1 cellular context compared by ENCODE assay signal in the genomic region with DNA sequence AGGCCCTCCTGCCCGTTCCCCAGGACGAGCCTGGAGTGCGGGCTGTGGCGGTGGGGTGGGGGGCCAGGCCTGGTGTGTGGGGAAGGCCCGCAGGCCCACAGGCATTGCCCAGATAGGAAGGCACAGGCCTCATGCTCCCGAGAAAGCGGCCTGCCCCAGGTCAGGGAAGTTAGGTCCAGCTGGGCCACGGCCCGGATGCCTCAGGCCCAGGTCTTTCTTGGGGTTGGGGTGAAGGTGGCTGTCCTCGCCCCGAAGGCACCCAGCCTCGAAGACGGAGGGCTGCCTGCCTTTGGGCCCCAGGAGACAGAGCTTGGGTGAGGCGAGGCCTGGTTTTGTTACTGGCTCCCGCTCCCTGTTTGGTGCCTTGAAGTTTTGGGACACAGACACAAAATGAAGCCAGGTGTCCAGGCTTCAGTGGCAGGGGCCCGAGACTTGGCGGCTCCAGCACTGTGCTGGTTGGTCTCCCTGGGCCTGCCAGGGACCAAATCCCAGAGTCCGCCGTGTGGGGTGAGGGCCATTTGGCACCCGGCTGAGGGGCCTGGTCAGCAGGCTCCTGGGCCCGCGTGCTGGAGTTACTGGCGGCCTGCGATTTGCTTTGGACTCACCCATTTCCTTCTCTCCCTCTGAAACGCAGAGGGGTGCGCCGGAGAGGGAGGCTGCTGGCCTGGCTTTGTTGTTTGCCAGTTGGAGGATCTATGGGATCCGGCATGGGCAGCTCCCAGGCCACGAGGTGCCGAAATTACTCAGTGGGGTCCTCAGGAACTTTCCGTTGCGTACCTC.
TF ChIP-seq lines count a peak whose summit lies in the region.

No MANE protein-coding gene starts in this region.

TF ChIP-seq in HepG2, 621 proteins besides CTCF, POLR2A, EP300 and RAD21 (continued from another document and continues in another):
- TF ChIP-seq, protein P1, sequence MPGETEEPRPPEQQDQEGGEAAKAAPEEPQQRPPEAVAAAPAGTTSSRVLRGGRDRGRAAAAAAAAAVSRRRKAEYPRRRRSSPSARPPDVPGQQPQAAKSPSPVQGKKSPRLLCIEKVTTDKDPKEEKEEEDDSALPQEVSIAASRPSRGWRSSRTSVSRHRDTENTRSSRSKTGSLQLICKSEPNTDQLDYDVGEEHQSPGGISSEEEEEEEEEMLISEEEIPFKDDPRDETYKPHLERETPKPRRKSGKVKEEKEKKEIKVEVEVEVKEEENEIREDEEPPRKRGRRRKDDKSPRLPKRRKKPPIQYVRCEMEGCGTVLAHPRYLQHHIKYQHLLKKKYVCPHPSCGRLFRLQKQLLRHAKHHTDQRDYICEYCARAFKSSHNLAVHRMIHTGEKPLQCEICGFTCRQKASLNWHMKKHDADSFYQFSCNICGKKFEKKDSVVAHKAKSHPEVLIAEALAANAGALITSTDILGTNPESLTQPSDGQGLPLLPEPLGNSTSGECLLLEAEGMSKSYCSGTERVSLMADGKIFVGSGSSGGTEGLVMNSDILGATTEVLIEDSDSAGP (CRISPR knock-in tag; IDR thresholded peaks at IDR 0.05; ENCODE audit: borderline replicate concordance) = 0 out of 2 replicates have a peak, but pooled peaks have one; percentile 3
- TF ChIP-seq, protein P2, sequence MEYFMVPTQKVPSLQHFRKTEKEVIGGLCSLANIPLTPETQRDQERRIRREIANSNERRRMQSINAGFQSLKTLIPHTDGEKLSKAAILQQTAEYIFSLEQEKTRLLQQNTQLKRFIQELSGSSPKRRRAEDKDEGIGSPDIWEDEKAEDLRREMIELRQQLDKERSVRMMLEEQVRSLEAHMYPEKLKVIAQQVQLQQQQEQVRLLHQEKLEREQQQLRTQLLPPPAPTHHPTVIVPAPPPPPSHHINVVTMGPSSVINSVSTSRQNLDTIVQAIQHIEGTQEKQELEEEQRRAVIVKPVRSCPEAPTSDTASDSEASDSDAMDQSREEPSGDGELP (IDR thresholded peaks at IDR 0.05; ENCODE audit: borderline replicate concordance, low read depth) = no peak
- TF ChIP-seq, protein P3, sequence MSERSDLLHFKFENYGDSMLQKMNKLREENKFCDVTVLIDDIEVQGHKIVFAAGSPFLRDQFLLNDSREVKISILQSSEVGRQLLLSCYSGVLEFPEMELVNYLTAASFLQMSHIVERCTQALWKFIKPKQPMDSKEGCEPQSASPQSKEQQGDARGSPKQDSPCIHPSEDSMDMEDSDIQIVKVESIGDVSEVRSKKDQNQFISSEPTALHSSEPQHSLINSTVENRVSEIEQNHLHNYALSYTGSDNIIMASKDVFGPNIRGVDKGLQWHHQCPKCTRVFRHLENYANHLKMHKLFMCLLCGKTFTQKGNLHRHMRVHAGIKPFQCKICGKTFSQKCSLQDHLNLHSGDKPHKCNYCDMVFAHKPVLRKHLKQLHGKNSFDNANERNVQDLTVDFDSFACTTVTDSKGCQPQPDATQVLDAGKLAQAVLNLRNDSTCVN (CRISPR knock-in tag; IDR thresholded peaks at IDR 0.05; ENCODE audit: borderline replicate concordance) = no peak
- TF ChIP-seq ZNF350 (CRISPR knock-in tag; IDR thresholded peaks at IDR 0.05; ENCODE audit: borderline replicate concordance, low read depth) (no peak), ZNF367 (CRISPR knock-in tag; IDR thresholded peaks at IDR 0.05; ENCODE audit: borderline replicate concordance) (no peak), ZNF383 (CRISPR knock-in tag; IDR thresholded peaks at IDR 0.05; ENCODE audit: borderline replicate concordance) (no peak), NFIC (IDR thresholded peaks at IDR 0.05; ENCODE audit: low read length) (no peak), CCAR2 (optimal IDR thresholded peaks at IDR 0.05; ENCODE audit: low read depth, low read length) (no peak), ZNF331 (CRISPR knock-in tag; IDR thresholded peaks at IDR 0.05) (no peak), SMYD3 (CRISPR knock-in tag; IDR thresholded peaks at IDR 0.05) (no peak), PRPF4 (IDR thresholded peaks at IDR 0.05; ENCODE audit: low read depth, low read length, poor library complexity, severe bottlenecking) (no peak), MBD4 (IDR thresholded peaks at IDR 0.05; ENCODE audit: borderline replicate concordance, low read length) (no peak), PHF21A (CRISPR knock-in tag; IDR thresholded peaks at IDR 0.05) (no peak; the same call in 1 of the 2 replicates), SMC3 (IDR thresholded peaks at IDR 0.05; ENCODE audit: low read length) (no peak), SP1 (IDR thresholded peaks at IDR 0.05) (no peak), SP1 (CRISPR knock-in tag; IDR thresholded peaks at IDR 0.05) (no peak), NFKB2 (CRISPR knock-in tag; IDR thresholded peaks at IDR 0.05; ENCODE audit: borderline replicate concordance) (peak; percentile 54; the same call in 1 of the 2 replicates), ZNF333 (CRISPR knock-in tag; IDR thresholded peaks at IDR 0.05; ENCODE audit: borderline replicate concordance) (no peak), ZNF343 (CRISPR knock-in tag; IDR thresholded peaks at IDR 0.05) (no peak), SCMH1 (CRISPR knock-in tag; IDR thresholded peaks at IDR 0.05; ENCODE audit: borderline replicate concordance) (no peak), ZC3H13 (CRISPR knock-in tag; IDR thresholded peaks at IDR 0.05) (no peak), TCF7L2 (IDR thresholded peaks at IDR 0.05; ENCODE audit: low read depth, low read length) (no peak), HNRNPK (IDR thresholded peaks at IDR 0.05; ENCODE audit: low read depth, low read length, poor library complexity, severe bottlenecking) (no peak), ZNF569 (CRISPR knock-in tag; IDR thresholded peaks at IDR 0.05; ENCODE audit: borderline replicate concordance) (no peak), ZNF839 (CRISPR knock-in tag; IDR thresholded peaks at IDR 0.05; ENCODE audit: borderline replicate concordance) (no peak), AGO2 (optimal IDR thresholded peaks at IDR 0.05; ENCODE audit: low read depth, low read length) (peak; percentile 3), ZNF17 (CRISPR knock-in tag; IDR thresholded peaks at IDR 0.05) (0 out of 2 replicates have a peak, but pooled peaks have one; percentile 31), NFE2L1 (CRISPR knock-in tag; IDR thresholded peaks at IDR 0.05; ENCODE audit: borderline replicate concordance) (0 out of 2 replicates have a peak, but pooled peaks have one; percentile 26)
- TF ChIP-seq, protein P4, sequence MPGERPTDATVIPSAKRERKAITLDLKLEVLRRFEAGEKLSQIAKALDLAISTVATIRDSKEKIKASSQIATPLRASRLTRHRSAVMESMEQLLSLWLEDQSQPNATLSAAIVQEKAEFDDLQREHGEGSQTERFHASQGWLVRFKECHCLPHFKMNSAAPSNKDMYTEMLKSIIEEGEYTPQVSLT (CRISPR knock-in tag; IDR thresholded peaks at IDR 0.05; ENCODE audit: borderline replicate concordance, low read depth) = no peak
- TF ChIP-seq, protein P5, sequence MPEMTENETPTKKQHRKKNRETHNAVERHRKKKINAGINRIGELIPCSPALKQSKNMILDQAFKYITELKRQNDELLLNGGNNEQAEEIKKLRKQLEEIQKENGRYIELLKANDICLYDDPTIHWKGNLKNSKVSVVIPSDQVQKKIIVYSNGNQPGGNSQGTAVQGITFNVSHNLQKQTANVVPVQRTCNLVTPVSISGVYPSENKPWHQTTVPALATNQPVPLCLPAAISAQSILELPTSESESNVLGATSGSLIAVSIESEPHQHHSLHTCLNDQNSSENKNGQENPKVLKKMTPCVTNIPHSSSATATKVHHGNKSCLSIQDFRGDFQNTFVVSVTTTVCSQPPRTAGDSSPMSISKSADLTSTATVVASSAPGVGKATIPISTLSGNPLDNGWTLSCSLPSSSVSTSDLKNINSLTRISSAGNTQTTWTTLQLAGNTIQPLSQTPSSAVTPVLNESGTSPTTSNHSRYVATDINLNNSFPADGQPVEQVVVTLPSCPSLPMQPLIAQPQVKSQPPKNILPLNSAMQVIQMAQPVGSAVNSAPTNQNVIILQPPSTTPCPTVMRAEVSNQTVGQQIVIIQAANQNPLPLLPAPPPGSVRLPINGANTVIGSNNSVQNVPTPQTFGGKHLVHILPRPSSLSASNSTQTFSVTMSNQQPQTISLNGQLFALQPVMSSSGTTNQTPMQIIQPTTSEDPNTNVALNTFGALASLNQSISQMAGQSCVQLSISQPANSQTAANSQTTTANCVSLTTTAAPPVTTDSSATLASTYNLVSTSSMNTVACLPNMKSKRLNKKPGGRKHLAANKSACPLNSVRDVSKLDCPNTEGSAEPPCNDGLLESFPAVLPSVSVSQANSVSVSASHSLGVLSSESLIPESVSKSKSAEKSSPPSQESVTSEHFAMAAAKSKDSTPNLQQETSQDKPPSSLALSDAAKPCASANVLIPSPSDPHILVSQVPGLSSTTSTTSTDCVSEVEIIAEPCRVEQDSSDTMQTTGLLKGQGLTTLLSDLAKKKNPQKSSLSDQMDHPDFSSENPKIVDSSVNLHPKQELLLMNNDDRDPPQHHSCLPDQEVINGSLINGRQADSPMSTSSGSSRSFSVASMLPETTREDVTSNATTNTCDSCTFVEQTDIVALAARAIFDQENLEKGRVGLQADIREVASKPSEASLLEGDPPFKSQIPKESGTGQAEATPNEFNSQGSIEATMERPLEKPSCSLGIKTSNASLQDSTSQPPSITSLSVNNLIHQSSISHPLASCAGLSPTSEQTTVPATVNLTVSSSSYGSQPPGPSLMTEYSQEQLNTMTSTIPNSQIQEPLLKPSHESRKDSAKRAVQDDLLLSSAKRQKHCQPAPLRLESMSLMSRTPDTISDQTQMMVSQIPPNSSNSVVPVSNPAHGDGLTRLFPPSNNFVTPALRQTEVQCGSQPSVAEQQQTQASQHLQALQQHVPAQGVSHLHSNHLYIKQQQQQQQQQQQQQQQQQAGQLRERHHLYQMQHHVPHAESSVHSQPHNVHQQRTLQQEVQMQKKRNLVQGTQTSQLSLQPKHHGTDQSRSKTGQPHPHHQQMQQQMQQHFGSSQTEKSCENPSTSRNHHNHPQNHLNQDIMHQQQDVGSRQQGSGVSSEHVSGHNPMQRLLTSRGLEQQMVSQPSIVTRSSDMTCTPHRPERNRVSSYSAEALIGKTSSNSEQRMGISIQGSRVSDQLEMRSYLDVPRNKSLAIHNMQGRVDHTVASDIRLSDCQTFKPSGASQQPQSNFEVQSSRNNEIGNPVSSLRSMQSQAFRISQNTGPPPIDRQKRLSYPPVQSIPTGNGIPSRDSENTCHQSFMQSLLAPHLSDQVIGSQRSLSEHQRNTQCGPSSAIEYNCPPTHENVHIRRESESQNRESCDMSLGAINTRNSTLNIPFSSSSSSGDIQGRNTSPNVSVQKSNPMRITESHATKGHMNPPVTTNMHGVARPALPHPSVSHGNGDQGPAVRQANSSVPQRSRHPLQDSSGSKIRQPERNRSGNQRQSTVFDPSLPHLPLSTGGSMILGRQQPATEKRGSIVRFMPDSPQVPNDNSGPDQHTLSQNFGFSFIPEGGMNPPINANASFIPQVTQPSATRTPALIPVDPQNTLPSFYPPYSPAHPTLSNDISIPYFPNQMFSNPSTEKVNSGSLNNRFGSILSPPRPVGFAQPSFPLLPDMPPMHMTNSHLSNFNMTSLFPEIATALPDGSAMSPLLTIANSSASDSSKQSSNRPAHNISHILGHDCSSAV (CRISPR knock-in tag; IDR thresholded peaks at IDR 0.05; ENCODE audit: borderline replicate concordance) = no peak
- TF ChIP-seq, protein P6, sequence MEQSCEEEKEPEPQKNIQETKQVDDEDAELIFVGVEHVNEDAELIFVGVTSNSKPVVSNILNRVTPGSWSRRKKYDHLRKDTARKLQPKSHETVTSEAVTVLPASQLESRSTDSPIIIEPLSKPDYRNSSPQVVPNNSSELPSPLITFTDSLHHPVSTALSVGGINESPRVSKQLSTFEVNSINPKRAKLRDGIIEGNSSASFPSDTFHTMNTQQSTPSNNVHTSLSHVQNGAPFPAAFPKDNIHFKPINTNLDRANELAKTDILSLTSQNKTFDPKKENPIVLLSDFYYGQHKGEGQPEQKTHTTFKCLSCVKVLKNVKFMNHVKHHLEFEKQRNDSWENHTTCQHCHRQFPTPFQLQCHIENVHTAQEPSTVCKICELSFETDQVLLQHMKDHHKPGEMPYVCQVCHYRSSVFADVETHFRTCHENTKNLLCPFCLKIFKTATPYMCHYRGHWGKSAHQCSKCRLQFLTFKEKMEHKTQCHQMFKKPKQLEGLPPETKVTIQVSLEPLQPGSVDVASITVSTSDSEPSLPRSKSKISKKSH (CRISPR knock-in tag; IDR thresholded peaks at IDR 0.05; ENCODE audit: borderline replicate concordance) = no peak
- TF ChIP-seq, protein P7, sequence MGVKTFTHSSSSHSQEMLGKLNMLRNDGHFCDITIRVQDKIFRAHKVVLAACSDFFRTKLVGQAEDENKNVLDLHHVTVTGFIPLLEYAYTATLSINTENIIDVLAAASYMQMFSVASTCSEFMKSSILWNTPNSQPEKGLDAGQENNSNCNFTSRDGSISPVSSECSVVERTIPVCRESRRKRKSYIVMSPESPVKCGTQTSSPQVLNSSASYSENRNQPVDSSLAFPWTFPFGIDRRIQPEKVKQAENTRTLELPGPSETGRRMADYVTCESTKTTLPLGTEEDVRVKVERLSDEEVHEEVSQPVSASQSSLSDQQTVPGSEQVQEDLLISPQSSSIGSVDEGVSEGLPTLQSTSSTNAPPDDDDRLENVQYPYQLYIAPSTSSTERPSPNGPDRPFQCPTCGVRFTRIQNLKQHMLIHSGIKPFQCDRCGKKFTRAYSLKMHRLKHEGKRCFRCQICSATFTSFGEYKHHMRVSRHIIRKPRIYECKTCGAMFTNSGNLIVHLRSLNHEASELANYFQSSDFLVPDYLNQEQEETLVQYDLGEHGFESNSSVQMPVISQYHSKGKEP (CRISPR knock-in tag; IDR thresholded peaks at IDR 0.05) = no peak
- TF ChIP-seq, protein P8, sequence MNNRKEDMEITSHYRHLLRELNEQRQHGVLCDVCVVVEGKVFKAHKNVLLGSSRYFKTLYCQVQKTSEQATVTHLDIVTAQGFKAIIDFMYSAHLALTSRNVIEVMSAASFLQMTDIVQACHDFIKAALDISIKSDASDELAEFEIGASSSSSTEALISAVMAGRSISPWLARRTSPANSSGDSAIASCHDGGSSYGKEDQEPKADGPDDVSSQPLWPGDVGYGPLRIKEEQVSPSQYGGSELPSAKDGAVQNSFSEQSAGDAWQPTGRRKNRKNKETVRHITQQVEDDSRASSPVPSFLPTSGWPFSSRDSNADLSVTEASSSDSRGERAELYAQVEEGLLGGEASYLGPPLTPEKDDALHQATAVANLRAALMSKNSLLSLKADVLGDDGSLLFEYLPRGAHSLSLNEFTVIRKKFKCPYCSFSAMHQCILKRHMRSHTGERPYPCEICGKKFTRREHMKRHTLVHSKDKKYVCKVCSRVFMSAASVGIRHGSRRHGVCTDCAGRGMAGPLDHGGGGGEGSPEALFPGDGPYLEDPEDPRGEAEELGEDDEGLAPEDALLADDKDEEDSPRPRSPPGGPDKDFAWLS (CRISPR knock-in tag; IDR thresholded peaks at IDR 0.05; ENCODE audit: borderline replicate concordance) = no peak
- TF ChIP-seq, protein P9, sequence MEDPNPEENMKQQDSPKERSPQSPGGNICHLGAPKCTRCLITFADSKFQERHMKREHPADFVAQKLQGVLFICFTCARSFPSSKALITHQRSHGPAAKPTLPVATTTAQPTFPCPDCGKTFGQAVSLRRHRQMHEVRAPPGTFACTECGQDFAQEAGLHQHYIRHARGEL (CRISPR knock-in tag; IDR thresholded peaks at IDR 0.05) = 0 out of 2 replicates have a peak, but pooled peaks have one; percentile 22
- TF ChIP-seq, protein P10, sequence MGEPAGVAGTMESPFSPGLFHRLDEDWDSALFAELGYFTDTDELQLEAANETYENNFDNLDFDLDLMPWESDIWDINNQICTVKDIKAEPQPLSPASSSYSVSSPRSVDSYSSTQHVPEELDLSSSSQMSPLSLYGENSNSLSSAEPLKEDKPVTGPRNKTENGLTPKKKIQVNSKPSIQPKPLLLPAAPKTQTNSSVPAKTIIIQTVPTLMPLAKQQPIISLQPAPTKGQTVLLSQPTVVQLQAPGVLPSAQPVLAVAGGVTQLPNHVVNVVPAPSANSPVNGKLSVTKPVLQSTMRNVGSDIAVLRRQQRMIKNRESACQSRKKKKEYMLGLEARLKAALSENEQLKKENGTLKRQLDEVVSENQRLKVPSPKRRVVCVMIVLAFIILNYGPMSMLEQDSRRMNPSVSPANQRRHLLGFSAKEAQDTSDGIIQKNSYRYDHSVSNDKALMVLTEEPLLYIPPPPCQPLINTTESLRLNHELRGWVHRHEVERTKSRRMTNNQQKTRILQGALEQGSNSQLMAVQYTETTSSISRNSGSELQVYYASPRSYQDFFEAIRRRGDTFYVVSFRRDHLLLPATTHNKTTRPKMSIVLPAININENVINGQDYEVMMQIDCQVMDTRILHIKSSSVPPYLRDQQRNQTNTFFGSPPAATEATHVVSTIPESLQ (CRISPR knock-in tag; conservative IDR thresholded peaks at IDR 0.05) = no peak
